ENCODE assay signal across 8 cellular contexts in the genomic region with DNA sequence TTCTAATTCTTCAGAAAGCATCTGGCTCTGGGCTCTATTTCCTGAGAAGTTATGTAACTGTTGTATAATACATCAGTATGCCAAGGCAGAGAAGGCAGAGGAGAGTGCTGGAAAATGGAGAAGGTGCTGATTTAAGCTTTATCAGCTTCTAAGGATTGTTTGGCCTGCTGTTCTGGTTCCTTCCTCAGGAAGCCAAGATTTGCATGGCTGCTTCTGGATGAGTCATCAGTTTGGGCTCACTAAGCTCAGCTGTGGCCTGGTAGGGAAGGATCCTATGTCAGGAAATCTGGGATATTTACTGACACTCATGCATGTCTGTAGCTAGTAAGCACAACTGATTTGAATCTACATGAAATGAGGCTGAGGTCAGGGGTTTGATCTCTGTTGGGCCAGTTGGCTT.
DNase-seq lines count a peak whose midpoint lies in the region; ATAC-seq and TF ChIP-seq lines count a peak whose summit lies in the region.

No MANE protein-coding gene starts in this region.

- H3K36me3 ChIP-seq in NT2/D1 (ENCODE audit: insufficient read depth, insufficient read length, low read length) (no peaks in the 10 kb centered on the region), osteoblast (ENCODE audit: insufficient read depth, low read length) (no peaks in the 10 kb centered on the region)

- H4K20me1 ChIP-seq in osteoblast (ENCODE audit: insufficient read depth, low read length) = no peaks in the 10 kb centered on the region

- H2AFZ ChIP-seq in osteoblast (ENCODE audit: low read length) = peak overlapping the region; percentile 20

- DNase-seq in ELF-1 (ENCODE audit: low read depth, low spot score) (peak; percentile 60), NT2/D1 (ENCODE audit: low read depth, low spot score) (peak; percentile 62), fibroblast of gingiva (ENCODE audit: low read depth) (peak; percentile 84), osteoblast (ENCODE audit: insufficient read length, low spot score, missing footprints) (peak; percentile 73), C1 segment of cervical spinal cord (lab: John Stamatoyannopoulos, UW) (no peak), NCI-H187 (lab: John Stamatoyannopoulos, UW) (no peak)

- no peak for ATAC-seq in HG03139 (IDR thresholded peaks at IDR 0.05; ENCODE audit: unreplicated experiment)
- ATAC-seq in HG02981 (IDR thresholded peaks at IDR 0.05; ENCODE audit: unreplicated experiment) = no peak

- no peaks in the 10 kb centered on the region for H3K4me1 ChIP-seq in NT2/D1 (ENCODE audit: insufficient read depth, insufficient read length)
- H3K4me1 ChIP-seq in osteoblast (ENCODE audit: insufficient read depth, low read length) = peaks cover 8% of the 10 kb centered on the region

- H3K27ac ChIP-seq in osteoblast (ENCODE audit: low read depth, low read length) = no peak overlapping the region

- no peak for TF ChIP-seq CTCF in osteoblast (IDR thresholded peaks at IDR 0.05; ENCODE audit: extremely low read depth, low read depth, low read length)

- H3K4me2 ChIP-seq in osteoblast (ENCODE audit: insufficient read depth, low read length) = peak overlapping the region; percentile 4

- no peak overlapping the region for H3K9ac ChIP-seq in NT2/D1 (ENCODE audit: insufficient read length, low read depth)

- H3K9me3 ChIP-seq in NT2/D1 (ENCODE audit: insufficient read depth, low read length) (no peaks in the 10 kb centered on the region; the same call in 1 of the 2 replicates), osteoblast (ENCODE audit: low read depth, low read length) (no peaks in the 10 kb centered on the region)

- H3K4me3 ChIP-seq in NT2/D1 (ENCODE audit: insufficient read length, low read depth) (no peak overlapping the region), osteoblast (ENCODE audit: insufficient read depth, low read length) (no peak overlapping the region)

- H3K79me2 ChIP-seq in osteoblast (ENCODE audit: insufficient read depth, low read length) = no peaks in the 10 kb centered on the region

- H3K27me3 ChIP-seq in NT2/D1 (ENCODE audit: insufficient read depth, insufficient read length) = no peaks in the 10 kb centered on the region
- no peaks in the 10 kb centered on the region for H3K27me3 ChIP-seq in osteoblast (ENCODE audit: insufficient read depth, low read length)

Comparison
In these comparisons a context has a peak if more than half of its experiments do, and no peak if none do; other contexts are left out.
1. DNase-seq: peak in ELF-1 (single experiment), NT2/D1 (single experiment), fibroblast of gingiva (single experiment) and osteoblast (single experiment); none in C1 segment of cervical spinal cord (0 of 14) and NCI-H187 (0 of 2).